8 cellular contexts compared by ENCODE assay signal in the genomic region with DNA sequence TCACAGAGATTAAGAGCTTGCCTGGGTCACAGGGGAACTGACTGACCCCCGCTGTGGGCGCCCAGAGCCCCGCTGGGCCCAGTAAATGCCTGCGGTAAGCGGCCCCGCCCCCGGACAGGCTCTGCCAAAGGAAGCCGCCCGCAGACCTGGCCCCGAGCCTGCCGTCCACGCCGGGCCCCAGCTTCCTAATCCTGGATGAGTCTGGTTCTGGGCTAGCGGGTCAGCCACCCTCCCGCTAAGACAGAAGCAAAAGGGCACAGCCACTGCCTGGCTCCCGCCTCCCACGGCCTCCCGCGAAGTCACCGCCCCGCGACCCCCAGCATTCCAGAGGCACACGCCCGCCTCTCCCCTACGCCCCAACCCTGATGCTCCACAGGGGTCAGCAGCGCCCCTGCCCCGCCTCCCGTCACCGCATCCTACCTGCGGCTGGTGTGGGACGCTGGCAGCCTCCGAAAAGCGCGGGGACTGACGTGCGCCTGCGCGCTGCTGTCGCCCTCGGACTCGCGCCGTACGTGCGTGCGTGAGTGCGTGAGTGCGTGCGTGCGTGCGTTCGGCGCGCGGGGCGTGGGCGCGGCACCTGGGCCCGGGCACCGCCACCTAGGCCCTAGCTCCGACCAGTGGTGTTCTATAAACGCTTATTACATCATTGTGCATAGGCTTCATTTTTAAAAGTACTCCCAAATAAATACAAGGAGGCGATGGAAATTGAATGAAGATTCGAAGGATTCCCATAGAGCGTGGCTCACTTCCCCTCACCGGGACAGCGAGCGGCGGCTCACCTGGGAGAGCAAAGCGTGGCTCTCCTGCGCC. TPM values are rescaled to one million over a fixed set of nuclear protein-coding genes. Genes with fewer than 3 reads are reported as not detected.
A peak's percentile ranks its signal among the peaks of the same experiment; 100 is the strongest.
DNase-seq lines count a peak whose midpoint lies in the region; ATAC-seq, FAIRE-seq and TF ChIP-seq lines count a peak whose summit lies in the region.

FIGNL1 (minus strand) TSS at position 470 of the 810 bp plus-strand sequence. CDS start 3,063 bp downstream, outside the sequence.

- H3K27me3 ChIP-seq in adipocyte (replicated peaks; ENCODE audit: control insufficient read depth, insufficient read depth, low read length) (peaks cover 7% of the 10 kb centered on the region), heart left ventricle (no peaks in the 10 kb centered on the region), upper lobe of right lung (no peaks in the 10 kb centered on the region)

- H3K4me3 Mint-ChIP-seq in T-cell: peak within 1 kb of the TSS; percentile 89 to 95 (median 92)
- peak within 1 kb of the TSS; percentile 84 for H3K4me3 Mint-ChIP-seq in progenitor cell of endocrine pancreas (ENCODE audit: low read depth)

- FAIRE-seq in GM12891 (lab: Jason Lieb, UNC): peak; percentile 98

- 1 to 3% (median 1%) methylated on average over 36 to 71 of the region's 71 CpGs for WGBS in heart left ventricle, 4 donors

- TF ChIP-seq CTCF in heart left ventricle (IDR thresholded peaks at IDR 0.05) (no peak), progenitor cell of endocrine pancreas (IDR thresholded peaks at IDR 0.05; ENCODE audit: unreplicated experiment) (no peak), upper lobe of right lung (IDR thresholded peaks at IDR 0.05) (no peak)

- peaks cover 21% of the 10 kb centered on the region for H3K36me3 Mint-ChIP-seq in T-cell
- peaks cover 11% of the 10 kb centered on the region for H3K36me3 Mint-ChIP-seq in progenitor cell of endocrine pancreas (ENCODE audit: insufficient read depth)

- peaks cover 12% of the 10 kb centered on the region for H3K4me1 ChIP-seq in adipocyte (ENCODE audit: control insufficient read depth, insufficient read depth, low read length)
- H3K4me1 ChIP-seq in heart left ventricle: peaks cover 0 to 21% (median 10%) of the 10 kb centered on the region in 12 donors
- peaks cover 18% of the 10 kb centered on the region for H3K4me1 ChIP-seq in upper lobe of right lung

- CTCF ChIA-PET in T-cell (lab: Charles Lee): interaction anchor here (0.7 to 1.5 kb wide), 5 partner anchors 18 to 358 kb away, joined by 3 to 6 read pairs (median 3); no protein-coding TSS in a partner anchor

- H3K27me3 Mint-ChIP-seq in T-cell: no peaks in the 10 kb centered on the region
- peaks cover 12% of the 10 kb centered on the region for H3K27me3 Mint-ChIP-seq in progenitor cell of endocrine pancreas

- POLR2A ChIA-PET in T-cell (lab: Charles Lee): interaction anchor here in 1 of 2 donors (0.5 kb wide), 1 partner anchor 108 kb away, joined by 6 read pairs; no protein-coding TSS in a partner anchor

- H3K4me3 ChIP-seq in adipocyte (ENCODE audit: low read length): peak within 1 kb of the TSS; percentile 92
- peak within 1 kb of the TSS; percentile 42 to 95 (median 72) for H3K4me3 ChIP-seq in heart left ventricle
- peak within 1 kb of the TSS; percentile 86 for H3K4me3 ChIP-seq in upper lobe of right lung

- peaks cover 19 to 34% (median 23%) of the 10 kb centered on the region in 3 donors for H3K4me1 Mint-ChIP-seq in T-cell
- H3K4me1 Mint-ChIP-seq in progenitor cell of endocrine pancreas (ENCODE audit: low read depth): peaks cover 6% of the 10 kb centered on the region

- H3K9me3 Mint-ChIP-seq in T-cell: no peaks in the 10 kb centered on the region
- no peaks in the 10 kb centered on the region for H3K9me3 Mint-ChIP-seq in progenitor cell of endocrine pancreas (ENCODE audit: low read depth)

- peak within 1 kb of the TSS; percentile 87 for H3K9ac ChIP-seq in adipocyte (ENCODE audit: low read length)

- H3K36me3 ChIP-seq in adipocyte (ENCODE audit: control insufficient read depth, insufficient read depth, low read length, severe bottlenecking): peaks cover 9% of the 10 kb centered on the region
- peaks cover 0 to 28% (median 20%) of the 10 kb centered on the region in 9 donors for H3K36me3 ChIP-seq in heart left ventricle
- H3K36me3 ChIP-seq in upper lobe of right lung: peaks cover 21% of the 10 kb centered on the region

- intact Hi-C loops in heart left ventricle (cut with DNase I): loop anchor here in 1 of 10 donors (5.0 kb wide), 1 partner anchor 707 kb away; no protein-coding TSS in a partner anchor
- intact Hi-C loops in upper lobe of right lung (cut with DNase I): no loop called here

- no peaks in the 10 kb centered on the region for H3K9me3 ChIP-seq in adipocyte (ENCODE audit: control insufficient read depth, low read length)
- no peaks in the 10 kb centered on the region for H3K9me3 ChIP-seq in heart left ventricle
- no peaks in the 10 kb centered on the region for H3K9me3 ChIP-seq in upper lobe of right lung

- peak within 1 kb of the TSS in 10 of 12 donors; percentile 15 to 81 (median 62) for H3K27ac ChIP-seq in heart left ventricle
- H3K27ac ChIP-seq in upper lobe of right lung: peak within 1 kb of the TSS; percentile 79

- TF ChIP-seq POLR2A in GM12891 (IDR thresholded peaks at IDR 0.05; ENCODE audit: low read depth, low read length) (peak; percentile 60; the same call in 1 of the 2 replicates), heart left ventricle (IDR thresholded peaks at IDR 0.05) (peak in 1 of 2 donors; percentile 65)

- DNase-seq in GM12891 (ENCODE audit: insufficient read length, low spot score): peak; percentile 76
- peak; percentile 75 for DNase-seq in NCI-H1105 (lab: John Stamatoyannopoulos, UW)
- peak; percentile 62 to 86 (median 76) for DNase-seq in T-cell
- peak; percentile 84 for DNase-seq in adipocyte (ENCODE audit: low read depth)
- peak; percentile 77 to 88 (median 82) for DNase-seq in heart left ventricle
- DNase-seq in progenitor cell of endocrine pancreas (ENCODE audit: low spot score, unreplicated experiment): peak; percentile 50
- DNase-seq in upper lobe of right lung: peak; percentile 93

- H3K27ac Mint-ChIP-seq in T-cell (peak within 1 kb of the TSS; percentile 95 to 97), progenitor cell of endocrine pancreas (peak within 1 kb of the TSS; percentile 88)

- peak; percentile 89 for ATAC-seq in HG02642 (IDR thresholded peaks at IDR 0.05; ENCODE audit: poor library complexity, unreplicated experiment)
- ATAC-seq in T-cell (replicated peaks in 1 of 4): peak; percentile 97 to 100 (median 98)
- peak; percentile 94 to 99 (median 98) for ATAC-seq in heart left ventricle
- ATAC-seq in upper lobe of right lung: peak; percentile 99

TF ChIP-seq in GM12891, 5 proteins besides CTCF, POLR2A, EP300 and RAD21:
- TF ChIP-seq PAX5 (IDR thresholded peaks at IDR 0.05; ENCODE audit: insufficient read depth, low read length, severe bottlenecking) (no peak), SPI1 (IDR thresholded peaks at IDR 0.05; ENCODE audit: low read depth, low read length) (peak; percentile 36; the same call in 1 of the 2 replicates), POU2F2 (IDR thresholded peaks at IDR 0.05; ENCODE audit: low read depth, low read length) (no peak), TAF1 (IDR thresholded peaks at IDR 0.05; ENCODE audit: low read depth, low read length) (no peak; the same call in 1 of the 2 replicates), POLR2AphosphoS5 (IDR thresholded peaks at IDR 0.05; ENCODE audit: low read depth, low read length) (peak; percentile 55)
TF ChIP-seq in GM12891: peak in this region for 2.

RNA-seq across cellular contexts. Expression of gene FIGNL1, which starts in this region (rescaled TPM):
- 9.0 TPM for polyA plus RNA-seq in GM12891 (2012; ENCODE audit: low read depth, missing spikeins)
- total RNA-seq in T-cell (10 to 100 TPM; 10.3 to 17.1 (median 14.5) TPM), heart left ventricle (1 to 10 TPM; 2.9 to 5.8 (median 5.1) TPM), progenitor cell of endocrine pancreas (26.5 and 26.9 TPM in 2 replicates), upper lobe of right lung (5.5 TPM)
- 1 to 10 TPM; 1.9 to 3.8 TPM for polyA plus RNA-seq in heart left ventricle

Comparison
In these comparisons a context has a peak if more than half of its experiments do, and no peak if none do; other contexts are left out.
1. Peak in every context shown above with its lines: DNase-seq, ATAC-seq, H3K4me3 ChIP-seq and H3K27ac ChIP-seq.